ENCODE assay signal across 8 cellular contexts in genomic region chr6:18528084-18528743, GRCh38.
DNase-seq lines count a peak whose midpoint lies in the region; ATAC-seq and TF ChIP-seq lines count a peak whose summit lies in the region.

No MANE protein-coding gene starts in this region.

- no peaks in the 10 kb centered on the region for H3F3A ChIP-seq in GM23338 (replicated peaks; ENCODE audit: low read depth)

- ATAC-seq in GM23338 (peak; percentile 69), GM18870 (IDR thresholded peaks at IDR 0.05; ENCODE audit: unreplicated experiment) (no peak)

- peak in 1 of 2 experiments; percentile 56; a peak in 3 of 4 replicates for TF ChIP-seq CTCF in GM23338 (conservative IDR thresholded peaks at IDR 0.05; ENCODE audit: low read depth in 2 of 2)
- TF ChIP-seq CTCF in mammary epithelial cell (conservative IDR thresholded peaks at IDR 0.05 in 1 of 2, IDR thresholded peaks at IDR 0.05 in 1 of 2; ENCODE audit: extremely low read depth in 1 of 2, insufficient read depth in 1 of 2, low read depth in 1 of 2, low read length in 2 of 2) = peak; percentile 30 to 46
- TF ChIP-seq CTCF in Calu3 (IDR thresholded peaks at IDR 0.05; ENCODE audit: unreplicated experiment) = no peak

- H3K27ac ChIP-seq in GM23338 (ENCODE audit: low read depth) = no peak overlapping the region
- no peak overlapping the region for H3K27ac ChIP-seq in mammary epithelial cell (ENCODE audit: insufficient read depth, low read depth, low read length)

- H3K27me3 Mint-ChIP-seq in GM23338 (ENCODE audit: insufficient read depth, low read depth, poor library complexity) = no peaks in the 10 kb centered on the region
- H3K27me3 Mint-ChIP-seq in Calu3 (ENCODE audit: unreplicated experiment) = peaks cover 13% of the 10 kb centered on the region

- H4K20me1 ChIP-seq in GM23338 (replicated peaks; ENCODE audit: insufficient read depth) (no peaks in the 10 kb centered on the region), mammary epithelial cell (ENCODE audit: insufficient read depth, low read length) (no peaks in the 10 kb centered on the region)

- peak overlapping the region; percentile 28; the same call in 1 of the 2 replicates for H3K4me2 ChIP-seq in GM23338
- H3K4me2 ChIP-seq in mammary epithelial cell (ENCODE audit: insufficient read depth, low read depth, low read length) = no peak overlapping the region

- peaks cover 14% of the 10 kb centered on the region for H3K4me1 ChIP-seq in GM23338 (ENCODE audit: insufficient read depth)
- H3K4me1 ChIP-seq in mammary epithelial cell (ENCODE audit: insufficient read depth, low read length) = no peaks in the 10 kb centered on the region

- no peaks in the 10 kb centered on the region for H3K27me3 ChIP-seq in GM23338 (ENCODE audit: insufficient read depth)
- H3K27me3 ChIP-seq in mammary epithelial cell (ENCODE audit: insufficient read depth, low read length) = peaks cover 2% of the 10 kb centered on the region

- no peaks in the 10 kb centered on the region for H3K9me3 ChIP-seq in mammary epithelial cell (replicated peaks; ENCODE audit: insufficient read depth, low read length)

- in situ Hi-C loops in mammary epithelial cell (cut with MboI; ENCODE audit: low sequenced_read_pairs in 2 of 2) = no loop called here

- intact Hi-C loops in mammary epithelial cell (cut with micrococcal nuclease) = loop anchor here (2.0 to 5.0 kb wide), 3 partner anchors 69 to 294 kb away; no protein-coding TSS in a partner anchor
- intact Hi-C loops in Calu3 (cut with micrococcal nuclease; ENCODE audit: unreplicated experiment) = loop anchor here (1.0 kb wide), 1 partner anchor 69 kb away; no protein-coding TSS in a partner anchor

- H3K36me3 Mint-ChIP-seq in GM23338 (ENCODE audit: low read depth) (no peaks in the 10 kb centered on the region), Calu3 (ENCODE audit: insufficient read depth, unreplicated experiment) (no peaks in the 10 kb centered on the region)

- H3K9me2 ChIP-seq in GM23338 (ENCODE audit: insufficient read depth) = no peaks in the 10 kb centered on the region

- DNase-seq in GM23338 (ENCODE audit: low spot score) (peak; percentile 36), NCI-H2196 (lab: John Stamatoyannopoulos, UW; ENCODE audit: unreplicated experiment) (peak; percentile 43), mammary epithelial cell (no peak), pons (ENCODE audit: low spot score) (peak; percentile 20), putamen (ENCODE audit: low spot score) (no peak), Calu3 (no peak)
- DNase-seq in activated T-cell treated with anti-CD3 and anti-CD28 coated beads, Interleukin-2, amount 50 U/mL, for 48 hours = no peak

- H3K27ac Mint-ChIP-seq in GM23338 (no peak overlapping the region), Calu3 (ENCODE audit: unreplicated experiment) (no peak overlapping the region)

- H3K9ac ChIP-seq in mammary epithelial cell (ENCODE audit: insufficient read depth, low read length) = no peak overlapping the region

- no TSS peak for BruUV-seq in mammary epithelial cell (replicated peaks; lab: Mats Ljungman, UMichigan)
- BruUV-seq in Calu3 (replicated peaks; lab: Mats Ljungman, UMichigan) = no TSS peak

- dilution Hi-C loops in mammary epithelial cell (cut with HindIII; ENCODE audit: low sequenced_read_pairs) = no loop called here

- H2AFZ ChIP-seq in GM23338 = no peak overlapping the region
- H2AFZ ChIP-seq in mammary epithelial cell (ENCODE audit: low read depth, low read length) = no peak overlapping the region

- H3K9me3 Mint-ChIP-seq in GM23338 = no peaks in the 10 kb centered on the region; the same call in 2 of the 3 replicates
- H3K9me3 Mint-ChIP-seq in Calu3 (ENCODE audit: low read depth, unreplicated experiment) = no peaks in the 10 kb centered on the region

- peaks cover 13% of the 10 kb centered on the region; the same call in 2 of the 3 replicates for H3K4me1 Mint-ChIP-seq in GM23338
- H3K4me1 Mint-ChIP-seq in Calu3 (ENCODE audit: low read depth, unreplicated experiment) = no peaks in the 10 kb centered on the region

- H3K4me3 Mint-ChIP-seq in GM23338 = no peak overlapping the region
- H3K4me3 Mint-ChIP-seq in Calu3 (ENCODE audit: low read depth, unreplicated experiment) = no peak overlapping the region

- WGBS in mammary epithelial cell (ENCODE audit: low coverage, missing lambda C conversion rate) = 15% methylated on average over 3 of the region's 3 CpGs

- CTCF ChIA-PET in mammary epithelial cell (lab: Charles Lee; ENCODE audit: low non-redundant PET) (interaction anchor here (0.7 kb wide), 1 partner anchor 224 kb away, joined by 5 read pairs; no protein-coding TSS in a partner anchor), Calu3 (lab: Charles Lee) (no interaction called here)

- no peak overlapping the region for H3K4me3 ChIP-seq in GM23338
- H3K4me3 ChIP-seq in mammary epithelial cell (replicated peaks in 1 of 3; ENCODE audit: insufficient read depth in 1 of 3, low read depth in 2 of 3, low read length in 3 of 3) = no peak overlapping the region

- H3K79me2 ChIP-seq in GM23338 (replicated peaks; ENCODE audit: insufficient read depth) (no peaks in the 10 kb centered on the region), mammary epithelial cell (ENCODE audit: insufficient read depth, low read length) (no peaks in the 10 kb centered on the region)

- no peaks in the 10 kb centered on the region for H3K36me3 ChIP-seq in GM23338 (ENCODE audit: insufficient read depth)
- H3K36me3 ChIP-seq in mammary epithelial cell (ENCODE audit: insufficient read depth, low read length) = no peaks in the 10 kb centered on the region

TF ChIP-seq in GM23338, 12 proteins besides CTCF, POLR2A, EP300 and RAD21:
- TF ChIP-seq NANOG (IDR thresholded peaks at IDR 0.05; ENCODE audit: borderline replicate concordance) (no peak), EZH2 (IDR thresholded peaks at IDR 0.05; ENCODE audit: low read depth, unreplicated experiment) (no peak), POLR2AphosphoS5 (IDR thresholded peaks at IDR 0.05; ENCODE audit: low read depth) (no peak), CREB1 (CRISPR knock-in tag; IDR thresholded peaks at IDR 0.05; ENCODE audit: low read depth) (no peak), JUNB (IDR thresholded peaks at IDR 0.05; ENCODE audit: unreplicated experiment) (no peak), ZNF331 (CRISPR knock-in tag; IDR thresholded peaks at IDR 0.05; ENCODE audit: low read depth) (no peak), ZNF114 (CRISPR knock-in tag; IDR thresholded peaks at IDR 0.05) (no peak), EZH2phosphoT487 (IDR thresholded peaks at IDR 0.05; ENCODE audit: unreplicated experiment) (no peak), STAT1 (IDR thresholded peaks at IDR 0.05; ENCODE audit: unreplicated experiment) (no peak)

Comparison
In these comparisons a context has a peak if more than half of its experiments do, and no peak if none do; other contexts are left out.
1. DNase-seq: peak in GM23338 (single experiment), NCI-H2196 (single experiment) and pons (single experiment); none in mammary epithelial cell (single experiment), putamen (single experiment), Calu3 (single experiment) and activated T-cell treated with anti-CD3 and anti-CD28 coated beads, Interleukin-2, amount 50 U/mL, for 48 hours (0 of 2).